Comparison of ENCODE assay signal across 25 cellular contexts in the genomic region with DNA sequence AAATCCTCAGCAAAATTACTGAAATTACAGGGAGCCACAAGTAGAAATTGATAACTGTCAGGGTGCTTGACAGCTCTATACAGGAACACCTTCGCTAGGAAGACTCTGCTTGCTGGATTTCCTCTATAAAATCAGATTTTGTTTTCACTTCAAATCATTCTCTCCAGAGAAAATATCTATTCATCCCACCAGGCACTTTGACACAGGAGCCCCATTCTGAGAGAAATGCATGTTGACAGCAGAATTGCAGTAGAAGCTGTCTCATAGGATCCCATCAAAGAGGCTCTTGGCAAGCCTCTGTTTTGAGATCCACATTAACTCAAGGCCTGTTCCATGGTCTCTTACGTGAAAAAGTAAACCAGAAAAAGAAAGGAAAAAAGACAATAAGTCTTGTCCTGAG.
"Had no signal": no experiment of that assay in that cellular context is flagged by ENCODE, and none has a peak within 500 bp of the region (broad histone marks: within the 10 kb centered on the region; RNA-seq: fewer than 3 reads in every experiment).

No MANE protein-coding gene starts in this region.

- FAIRE-seq: pancreas, small intestine, urothelium cell line had no signal

- H3K4me1 ChIP-seq: prostate gland, right lobe of liver, sigmoid colon, thyroid gland, vagina had no signal

- H3K27ac ChIP-seq: neutrophil, pancreas, prostate gland, right lobe of liver, sigmoid colon, stomach, thoracic aorta, thyroid gland, tibial nerve, upper lobe of left lung, vagina had no signal

- DNase-seq: naive thymus-derived CD4-positive, alpha-beta T cell; natural killer cell; nucleus accumbens; pancreas; right cardiac atrium; right lobe of liver; sigmoid colon; small intestine; stimulated activated CD4-positive, alpha-beta T cell treated with anti-CD3 and anti-CD28 coated beads, Interleukin-15, amount 100 ng/mL, for 24 hours; stimulated activated CD4-positive, alpha-beta T cell treated with anti-CD3 and anti-CD28 coated beads, Interleukin-2, amount 100 ng/mL, for 24 hours; stimulated activated CD4-positive, alpha-beta T cell treated with anti-CD3 and anti-CD28 coated beads, Interleukin-2, amount 100 ng/mL, for 48 hours; stimulated activated CD4-positive, alpha-beta T cell treated with anti-CD3 and anti-CD28 coated beads, Interleukin-4, amount 100 ng/mL, for 24 hours; stimulated activated CD8-positive, alpha-beta memory T cell treated with anti-CD3 and anti-CD28 coated beads, Interleukin-4, amount 100 ng/mL, for 48 hours; stimulated activated naive CD4-positive, alpha-beta T cell treated with Interleukin-2 at 50 U/mL for 16 hours; stomach; thyroid gland; trophoblast cell; upper lobe of left lung had no signal

- ATAC-seq: naive thymus-derived CD4-positive, alpha-beta T cell; natural killer cell; pancreas; right cardiac atrium; right lobe of liver; stimulated activated memory B cell treated with anti-CD40 and anti-IgM and Interleukin-4, amounts not matched to agents 10 μg/mL and 1 μg/mL and 100 μg/mL, for 72 hours had no signal

- H3K4me3 ChIP-seq: pancreas, prostate gland, right lobe of liver, sigmoid colon, stomach, thoracic aorta, thyroid gland, tibial nerve, upper lobe of left lung, vagina had no signal

- H3K9me3 ChIP-seq: neutrophil, pancreas, prostate gland, right lobe of liver, sigmoid colon, stomach, thoracic aorta, thyroid gland, tibial nerve, upper lobe of left lung, vagina had no signal
